In genomic region chr11:95231881-95232605, GRCh38 we compare ENCODE assay signal across 1 cellular context.
TF ChIP-seq lines count a peak whose summit lies in the region.

No MANE protein-coding gene starts in this region.

TF ChIP-seq in HEK293, 187 proteins besides CTCF, POLR2A, EP300 and RAD21 (continued from another document):
- no peak for TF ChIP-seq ZNF112 (tag by site-specific recombination; IDR thresholded peaks at IDR 0.05)
- TF ChIP-seq ZNF416 (tag by site-specific recombination; IDR thresholded peaks at IDR 0.05): no peak
- no peak for TF ChIP-seq OSR2 (tag by site-specific recombination; IDR thresholded peaks at IDR 0.05)
- TF ChIP-seq ZNF585B (tag by site-specific recombination; IDR thresholded peaks at IDR 0.05): no peak
- no peak for TF ChIP-seq ZNF341 (tag by site-specific recombination; IDR thresholded peaks at IDR 0.05; ENCODE audit: low read depth)
- TF ChIP-seq ZNF654 (tag by site-specific recombination; IDR thresholded peaks at IDR 0.05; ENCODE audit: low read depth): no peak
- TF ChIP-seq PRDM6 (tag by site-specific recombination; IDR thresholded peaks at IDR 0.05): no peak
- TF ChIP-seq BCL11B (tag by site-specific recombination; IDR thresholded peaks at IDR 0.05; ENCODE audit: low read depth): no peak
- TF ChIP-seq ZNF114 (tag by site-specific recombination; IDR thresholded peaks at IDR 0.05): no peak
- TF ChIP-seq MYNN (tag by site-specific recombination; IDR thresholded peaks at IDR 0.05; ENCODE audit: borderline replicate concordance): no peak
- TF ChIP-seq MEIS1 (CRISPR knock-in tag; IDR thresholded peaks at IDR 0.05; ENCODE audit: borderline replicate concordance): no peak
- peak; percentile 82 for TF ChIP-seq ZBTB26 (tag by site-specific recombination; optimal IDR thresholded peaks at IDR 0.05)
- peak; percentile 93 for TF ChIP-seq ATF2 (tag by site-specific recombination; IDR thresholded peaks at IDR 0.05; ENCODE audit: low read depth)
- TF ChIP-seq ZNF645 (tag by site-specific recombination; IDR thresholded peaks at IDR 0.05): no peak
- 0 out of 2 replicates have a peak, but pooled peaks have one; percentile 17 for TF ChIP-seq KLF8 (tag by site-specific recombination; IDR thresholded peaks at IDR 0.05)
- TF ChIP-seq ZNF544 (tag by site-specific recombination; IDR thresholded peaks at IDR 0.05): no peak
- peak; percentile 29; the same call in 1 of the 2 replicates for TF ChIP-seq ZXDB (tag by site-specific recombination; IDR thresholded peaks at IDR 0.05)
- no peak for TF ChIP-seq ZNF391 (tag by site-specific recombination; IDR thresholded peaks at IDR 0.05; ENCODE audit: borderline replicate concordance, low read depth)
- TF ChIP-seq YY1 (tag by site-specific recombination; IDR thresholded peaks at IDR 0.05): no peak
- no peak for TF ChIP-seq ZNF785 (tag by site-specific recombination; IDR thresholded peaks at IDR 0.05)
- TF ChIP-seq WT1 (tag by site-specific recombination; IDR thresholded peaks at IDR 0.05): no peak
- 0 out of 2 replicates have a peak, but pooled peaks have one; percentile 35 for TF ChIP-seq ZNF2 (tag by site-specific recombination; IDR thresholded peaks at IDR 0.05)
- 0 out of 2 replicates have a peak, but pooled peaks have one; percentile 38 for TF ChIP-seq ZBTB6 (tag by site-specific recombination; IDR thresholded peaks at IDR 0.05)
- no peak for TF ChIP-seq ZNF580 (tag by site-specific recombination; IDR thresholded peaks at IDR 0.05)
- TF ChIP-seq ZNF10 (tag by site-specific recombination; IDR thresholded peaks at IDR 0.05): 0 out of 2 replicates have a peak, but pooled peaks have one; percentile 53
- TF ChIP-seq SALL2 (tag by site-specific recombination; IDR thresholded peaks at IDR 0.05; ENCODE audit: borderline replicate concordance): no peak
- TF ChIP-seq PRDM1 (tag by site-specific recombination; IDR thresholded peaks at IDR 0.05): peak; percentile 65; the same call in 1 of the 2 replicates
- TF ChIP-seq KLF16 (tag by site-specific recombination; IDR thresholded peaks at IDR 0.05): no peak
- TF ChIP-seq ZIC2 (tag by site-specific recombination; IDR thresholded peaks at IDR 0.05): no peak
- TF ChIP-seq ZNF335 (tag by site-specific recombination; conservative IDR thresholded peaks at IDR 0.05): peak; percentile 66
- TF ChIP-seq ZNF747 (tag by site-specific recombination; IDR thresholded peaks at IDR 0.05): no peak
- peak; percentile 78 for TF ChIP-seq ZNF629 (tag by site-specific recombination; IDR thresholded peaks at IDR 0.05)
- TF ChIP-seq ZBTB17 (tag by site-specific recombination; IDR thresholded peaks at IDR 0.05): peak; percentile 84
- no peak for TF ChIP-seq GLI4 (tag by site-specific recombination; IDR thresholded peaks at IDR 0.05)
- peak; percentile 55 for TF ChIP-seq ZNF692 (tag by site-specific recombination; IDR thresholded peaks at IDR 0.05)
- TF ChIP-seq ZBTB20 (tag by site-specific recombination; IDR thresholded peaks at IDR 0.05): peak; percentile 80
- TF ChIP-seq TSHZ1 (tag by site-specific recombination; IDR thresholded peaks at IDR 0.05; ENCODE audit: borderline replicate concordance): no peak
- TF ChIP-seq ZNF354C (tag by site-specific recombination; IDR thresholded peaks at IDR 0.05; ENCODE audit: borderline replicate concordance, low read depth): no peak
- no peak for TF ChIP-seq RBAK (tag by site-specific recombination; IDR thresholded peaks at IDR 0.05)
- TF ChIP-seq INSM2 (tag by site-specific recombination; IDR thresholded peaks at IDR 0.05): no peak
- TF ChIP-seq YY2 (tag by site-specific recombination; IDR thresholded peaks at IDR 0.05): no peak
- TF ChIP-seq SP3 (tag by site-specific recombination; IDR thresholded peaks at IDR 0.05): no peak
- no peak for TF ChIP-seq ZNF48 (tag by site-specific recombination; IDR thresholded peaks at IDR 0.05)
- TF ChIP-seq ZNF560 (tag by site-specific recombination; IDR thresholded peaks at IDR 0.05; ENCODE audit: borderline replicate concordance): no peak
- no peak for TF ChIP-seq ZNF621 (tag by site-specific recombination; IDR thresholded peaks at IDR 0.05)
- TF ChIP-seq ZNF660 (tag by site-specific recombination; IDR thresholded peaks at IDR 0.05): 0 out of 2 replicates have a peak, but pooled peaks have one; percentile 5
- no peak for TF ChIP-seq ZFP41 (tag by site-specific recombination; IDR thresholded peaks at IDR 0.05; ENCODE audit: borderline replicate concordance)
- no peak for TF ChIP-seq PATZ1 (tag by site-specific recombination; IDR thresholded peaks at IDR 0.05)
